ENCODE assay signal across 8 cellular contexts in genomic region chr12:66066071-66066928, GRCh38.
DNase-seq lines count a peak whose midpoint lies in the region; ATAC-seq and TF ChIP-seq lines count a peak whose summit lies in the region.

No MANE protein-coding gene starts in this region.

- no peaks in the 10 kb centered on the region for H3K27me3 ChIP-seq in foreskin keratinocyte

- peak; percentile 19 for DNase-seq in ACHN
- peak; percentile 67 for DNase-seq in NCI-H526 treated with DMSO at 0.1 percent for 48 hours (lab: John Stamatoyannopoulos, UW)
- peak; percentile 92 for DNase-seq in glomerular visceral epithelial cell (ENCODE audit: extremely low spot score)
- DNase-seq in activated CD4-positive, alpha-beta T cell treated with anti-CD3 and anti-CD28 coated beads for 4 hours, result no peak
- DNase-seq in foreskin keratinocyte, result no peak
- no peak for DNase-seq in HuH-7.5 (ENCODE audit: low spot score)

- in situ Hi-C loops in ACHN (cut with HindIII; ENCODE audit: low pct_ligation_motif_present, low pct_unique_long_range_greater_than_20kb, low sequenced_read_pairs), result no loop called here

- ATAC-seq in GM18861 (IDR thresholded peaks at IDR 0.05; ENCODE audit: unreplicated experiment), result peak; percentile 72
- ATAC-seq in HG02981 (IDR thresholded peaks at IDR 0.05; ENCODE audit: unreplicated experiment), result peak; percentile 70
- ATAC-seq in foreskin keratinocyte, result no peak

- no peak for TF ChIP-seq CTCF in foreskin keratinocyte (conservative IDR thresholded peaks at IDR 0.05)

- no peak overlapping the region for H3K27ac ChIP-seq in foreskin keratinocyte

- H3K4me1 ChIP-seq in foreskin keratinocyte, result no peaks in the 10 kb centered on the region

Comparison
In these comparisons a context has a peak if more than half of its experiments do, and no peak if none do; other contexts are left out.
1. DNase-seq: peak in ACHN (single experiment), NCI-H526 treated with DMSO at 0.1 percent for 48 hours (single experiment) and glomerular visceral epithelial cell (single experiment); none in activated CD4-positive, alpha-beta T cell treated with anti-CD3 and anti-CD28 coated beads for 4 hours (0 of 2), foreskin keratinocyte (0 of 2) and HuH-7.5 (single experiment).